11 cellular contexts compared by ENCODE assay signal in genomic region chr9:124503713-124504529, GRCh38. TPM values are rescaled to one million over a fixed set of nuclear protein-coding genes. Genes with fewer than 3 reads are reported as not detected.
A peak's percentile ranks its signal among the peaks of the same experiment; 100 is the strongest.
DNase-seq lines count a peak whose midpoint lies in the region; ATAC-seq and TF ChIP-seq lines count a peak whose summit lies in the region.
"Had no signal": no experiment of that assay in that cellular context is flagged by ENCODE, and none has a peak within 500 bp of the region (broad histone marks: within the 10 kb centered on the region; RNA-seq: fewer than 3 reads in every experiment).

No MANE protein-coding gene starts in this region.

- in situ Hi-C loops in Panc1 (cut with HindIII; ENCODE audit: low pct_unique_long_range_greater_than_20kb, low sequenced_read_pairs) = no loop called here

- WGBS in right cardiac atrium = 3% methylated on average over 76 of the region's 76 CpGs

- TF ChIP-seq CTCF in Panc1 (IDR thresholded peaks at IDR 0.05) = no peak

- H3K4me1 Mint-ChIP-seq in T-helper 1 cell treated with Interleukin-12 subunit alpha and Interleukin-12 subunit beta and Interleukin-4 antibody, amounts not matched to agents 30 μg/mL and 1 μg/mL, for 36 hours (ENCODE audit: low read depth) = peaks cover 7% of the 10 kb centered on the region

- POLR2A ChIA-PET in Panc1 (lab: Charles Lee) = no interaction called here

- no peak for DNase-seq in T-helper 1 cell
- DNase-seq in Panc1 (ENCODE audit: low read depth, low spot score) = no peak
- peak in 1 of 3 donors; percentile 29 for DNase-seq in right cardiac atrium
- no peak for DNase-seq in stimulated activated naive CD4-positive, alpha-beta T cell treated with Interleukin-2 at 50 U/mL for 16 hours (lab: John Stamatoyannopoulos, UW)
- no peak for DNase-seq in AG08396 (ENCODE audit: low spot score)
- DNase-seq: effector CD8-positive, alpha-beta T cell; Peyer's patch had no signal

- H3K27me3 Mint-ChIP-seq in T-helper 1 cell treated with Interleukin-12 subunit alpha and Interleukin-12 subunit beta and Interleukin-4 antibody, amounts not matched to agents 30 μg/mL and 1 μg/mL, for 36 hours (ENCODE audit: low read depth) = peaks cover 31% of the 10 kb centered on the region

- BruUV-seq in Panc1 (replicated peaks; lab: Mats Ljungman, UMichigan) = no TSS peak

- H3K4me3 Mint-ChIP-seq in T-helper 1 cell treated with Interleukin-12 subunit alpha and Interleukin-12 subunit beta and Interleukin-4 antibody, amounts not matched to agents 30 μg/mL and 1 μg/mL, for 36 hours = peak overlapping the region; percentile 73

- H3K27ac ChIP-seq in Panc1 (ENCODE audit: low read length) = no peak overlapping the region
- no peak overlapping the region for H3K27ac ChIP-seq in right cardiac atrium (ENCODE audit: low read length)
- no peak overlapping the region for H3K27ac ChIP-seq in skin epidermis
- H3K27ac ChIP-seq: Peyer's patch had no signal

- CTCF ChIA-PET in Panc1 (lab: Charles Lee) = interaction anchor here (0.7 kb wide), 2 partner anchors 20 to 652 kb away, joined by 5 to 16 read pairs; no protein-coding TSS in a partner anchor

- H3K27ac Mint-ChIP-seq in T-helper 1 cell treated with Interleukin-12 subunit alpha and Interleukin-12 subunit beta and Interleukin-4 antibody, amounts not matched to agents 30 μg/mL and 1 μg/mL, for 36 hours = no peak overlapping the region

- no peaks in the 10 kb centered on the region for H3K36me3 ChIP-seq in Panc1 (ENCODE audit: control insufficient read depth, insufficient read depth, low read length)
- H3K36me3 ChIP-seq: Peyer's patch had no signal

- H3K27me3 ChIP-seq in Panc1 (ENCODE audit: control insufficient read depth, insufficient read depth, low read length) (no peaks in the 10 kb centered on the region; the same call in 1 of the 2 replicates), right cardiac atrium (ENCODE audit: control insufficient read depth, insufficient read depth) (no peaks in the 10 kb centered on the region)

- no peaks in the 10 kb centered on the region for H3K4me1 ChIP-seq in Panc1 (ENCODE audit: control insufficient read depth, insufficient read depth, low read length)
- H3K4me1 ChIP-seq in right cardiac atrium (ENCODE audit: control insufficient read depth, insufficient read depth, low read length) = no peaks in the 10 kb centered on the region

- intact Hi-C loops in Panc1 (cut with micrococcal nuclease; ENCODE audit: unreplicated experiment) = no loop called here
- intact Hi-C loops in right cardiac atrium (cut with DNase I) = no loop called here

- no peaks in the 10 kb centered on the region for H3K9me3 Mint-ChIP-seq in T-helper 1 cell treated with Interleukin-12 subunit alpha and Interleukin-12 subunit beta and Interleukin-4 antibody, amounts not matched to agents 30 μg/mL and 1 μg/mL, for 36 hours

- H3K4me3 ChIP-seq in Panc1 (ENCODE audit: low read depth in 2 of 2, low read length in 2 of 2) (peak overlapping the region; percentile 19 to 30; a peak in 3 of 4 replicates), right cardiac atrium (ENCODE audit: low read length) (peak overlapping the region; percentile 37), skin epidermis (peak overlapping the region in 4 of 7 experiments; percentile 14 to 32 (median 18))

- H3K9me3 ChIP-seq in Panc1 (ENCODE audit: control insufficient read depth, insufficient read depth, low read depth, low read length) = no peaks in the 10 kb centered on the region
- H3K9me3 ChIP-seq in right cardiac atrium (ENCODE audit: control insufficient read depth, low read length) = no peaks in the 10 kb centered on the region
- H3K9me3 ChIP-seq: Peyer's patch had no signal

- ATAC-seq in Panc1 (no peak), right cardiac atrium (no peak), HG03354 (IDR thresholded peaks at IDR 0.05; ENCODE audit: poor library complexity, severe bottlenecking, unreplicated experiment) (no peak)

- H3K36me3 Mint-ChIP-seq in T-helper 1 cell treated with Interleukin-12 subunit alpha and Interleukin-12 subunit beta and Interleukin-4 antibody, amounts not matched to agents 30 μg/mL and 1 μg/mL, for 36 hours (ENCODE audit: low read depth) = peaks cover 2% of the 10 kb centered on the region

RNA-seq across cellular contexts. Expression of gene NR5A1, which starts 3.3 kb away (rescaled TPM):
- 2.5 TPM for total RNA-seq in Panc1 (2021; ENCODE audit: unreplicated experiment)
- polyA plus RNA-seq in Panc1 (2012; ENCODE audit: insufficient read length) = 2.0 TPM
- total RNA-seq in right cardiac atrium = not detected
- not detected for polyA plus RNA-seq in right cardiac atrium
- total RNA-seq: lung microvascular endothelial cell had no signal

RNA-seq across cellular contexts. Expression of gene ADGRD2, which starts 53.7 kb away (rescaled TPM):
- total RNA-seq in Panc1 (2021; ENCODE audit: unreplicated experiment) = not detected
- polyA plus RNA-seq in Panc1 (2012; ENCODE audit: insufficient read length) = 0.70 TPM
- total RNA-seq in right cardiac atrium = under 1 TPM in 2 of 4 donors, not detected in 2; 0.15 to 0.29 TPM
- polyA plus RNA-seq in right cardiac atrium = 0.05 TPM
- total RNA-seq: lung microvascular endothelial cell, Peyer's patch had no signal
